19 cellular contexts compared by ENCODE assay signal in the genomic region with DNA sequence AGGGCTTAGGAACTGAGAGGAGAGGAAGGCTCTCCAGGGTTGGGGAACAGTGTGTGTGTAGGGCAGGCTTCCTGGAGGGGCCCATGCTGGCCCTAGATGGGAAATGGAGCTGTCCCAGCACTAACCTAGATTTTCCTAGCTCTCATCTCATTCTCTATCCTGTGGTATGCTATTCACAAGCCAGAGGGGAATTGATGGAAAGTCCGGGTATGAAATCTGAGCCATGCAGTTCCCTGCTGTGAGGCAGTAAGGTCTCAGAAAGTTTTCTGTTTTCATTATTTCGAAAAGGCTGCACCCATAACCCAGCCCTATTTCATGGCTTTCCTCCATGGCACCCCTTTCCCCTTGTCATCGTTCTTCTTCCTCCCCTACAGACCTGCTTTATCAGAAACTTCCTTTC.
"Had no signal": no experiment of that assay in that cellular context is flagged by ENCODE, and none has a peak within 500 bp of the region (broad histone marks: within the 10 kb centered on the region; RNA-seq: fewer than 3 reads in every experiment).

No MANE protein-coding gene starts in this region.

- DNase-seq: activated CD4-positive, alpha-beta T cell treated with anti-CD3 and anti-CD28 coated beads for 1 hour; activated CD4-positive, alpha-beta T cell treated with anti-CD3 and anti-CD28 coated beads, Interleukin-2, amount 50 U/mL, for 1 hour; activated CD8-positive, alpha-beta T cell treated with anti-CD3 and anti-CD28 coated beads, Interleukin-2, amount 10 ng/mL, durations not matched to agents 7 days and 5 days; activated gamma-delta T cell; adrenal gland; cortex of kidney; foreskin keratinocyte; kidney; lower lobe of right lung; naive thymus-derived CD4-positive, alpha-beta T cell; pancreas; right cardiac atrium; stimulated activated CD4-positive, alpha-beta T cell treated with anti-CD3 and anti-CD28 coated beads, Interleukin-12 subunit alpha, Interleukin-12 subunit beta, amount 100 ng/mL, for 4 hours; stimulated activated CD4-positive, alpha-beta T cell treated with anti-CD3 and anti-CD28 coated beads, Interleukin-4, amount 100 ng/mL, for 4 hours; T-helper 9 cell; tibial artery had no signal

- H3K27ac ChIP-seq: adrenal gland, ascending aorta, foreskin keratinocyte, lower lobe of right lung, pancreas, tibial artery had no signal

- H3K36me3 ChIP-seq: adrenal gland, ascending aorta, lower lobe of right lung, pancreas, tibial artery had no signal

- ATAC-seq: activated CD8-positive, alpha-beta T cell treated with anti-CD3 and anti-CD28 coated beads, Interleukin-2, amount 10 ng/mL, durations not matched to agents 7 days and 5 days; activated naive CD4-positive, alpha-beta T cell treated with anti-CD3 and anti-CD28 coated beads, Interleukin-2, amount 50 U/mL, for 72 hours; foreskin keratinocyte; left lobe of liver; lower lobe of right lung; naive thymus-derived CD4-positive, alpha-beta T cell; pancreas; right cardiac atrium had no signal

- H3K4me3 ChIP-seq: adrenal gland, ascending aorta, lower lobe of right lung, pancreas, tibial artery had no signal

- H3K27me3 ChIP-seq: adrenal gland, ascending aorta, pancreas, tibial artery had no signal

- H3K9me3 ChIP-seq: adrenal gland, ascending aorta, lower lobe of right lung, pancreas, tibial artery had no signal

- H3K4me1 ChIP-seq: foreskin keratinocyte, pancreas had no signal
